10 cellular contexts compared by ENCODE assay signal in genomic region chr12:95169368-95169767, GRCh38. TPM values are rescaled to one million over a fixed set of nuclear protein-coding genes. Genes with fewer than 3 reads are reported as not detected.
DNase-seq lines count a peak whose midpoint lies in the region; ATAC-seq and TF ChIP-seq lines count a peak whose summit lies in the region.
"Had no signal": no experiment of that assay in that cellular context is flagged by ENCODE, and none has a peak within 500 bp of the region (broad histone marks: within the 10 kb centered on the region; RNA-seq: fewer than 3 reads in every experiment).

No MANE protein-coding gene starts in this region.

- peak; percentile 63 for DNase-seq in HK-2 (ENCODE audit: unreplicated experiment)
- DNase-seq in WTC11 (ENCODE audit: low spot score): no peak
- DNase-seq in iPS-NIHi7 (ENCODE audit: extremely low spot score): peak; percentile 22
- peak; percentile 62 for DNase-seq in stromal cell of bone marrow (ENCODE audit: low read depth)
- no peak for DNase-seq in CD8-positive, alpha-beta memory T cell
- no peak for DNase-seq in DMS153 treated with DMSO at 0.1 percent for 48 hours (lab: John Stamatoyannopoulos, UW; ENCODE audit: unreplicated experiment)
- DNase-seq: activated naive CD4-positive, alpha-beta T cell treated with anti-CD3 and anti-CD28 coated beads, Interleukin-2, amount 10 ng/mL, durations not matched to agents 7 days and 5 days; NCI-H2029 treated with DMSO at 0.1 percent for 48 hours had no signal

- ATAC-seq in WTC11 (no peak), GM21723 (IDR thresholded peaks at IDR 0.05; ENCODE audit: unreplicated experiment) (no peak)

- H3K27me3 Mint-ChIP-seq in WTC11 (ENCODE audit: low read depth): no peaks in the 10 kb centered on the region
- peaks cover 3 to 4% of the 10 kb centered on the region in 2 donors for H3K27me3 Mint-ChIP-seq in CD8-positive, alpha-beta memory T cell
- H3K27me3 Mint-ChIP-seq: activated naive CD4-positive, alpha-beta T cell treated with anti-CD3 and anti-CD28 coated beads, Interleukin-2, amount 10 ng/mL, durations not matched to agents 7 days and 5 days had no signal

- peaks cover 16% of the 10 kb centered on the region for H3K36me3 Mint-ChIP-seq in WTC11
- no peaks in the 10 kb centered on the region for H3K36me3 Mint-ChIP-seq in CD8-positive, alpha-beta memory T cell
- H3K36me3 Mint-ChIP-seq: activated naive CD4-positive, alpha-beta T cell treated with anti-CD3 and anti-CD28 coated beads, Interleukin-2, amount 10 ng/mL, durations not matched to agents 7 days and 5 days had no signal

- CTCF ChIA-PET in WTC11 (lab: Charles Lee): no interaction called here
- CTCF ChIA-PET in CD8-positive, alpha-beta memory T cell (lab: Charles Lee): no interaction called here

- POLR2A ChIA-PET in WTC11 (lab: Charles Lee): no interaction called here
- POLR2A ChIA-PET in CD8-positive, alpha-beta memory T cell (lab: Charles Lee): no interaction called here

- no peaks in the 10 kb centered on the region for H3K9me3 Mint-ChIP-seq in WTC11
- no peaks in the 10 kb centered on the region for H3K9me3 Mint-ChIP-seq in CD8-positive, alpha-beta memory T cell
- H3K9me3 Mint-ChIP-seq: activated naive CD4-positive, alpha-beta T cell treated with anti-CD3 and anti-CD28 coated beads, Interleukin-2, amount 10 ng/mL, durations not matched to agents 7 days and 5 days; T-helper 2 cell treated with Interferon-gamma antibody and Interleukin-4, amounts not matched to agents 5 μg/mL and 100 μg/mL, for 36 hours had no signal

- H3K4me1 ChIP-seq in CD8-positive, alpha-beta memory T cell (ENCODE audit: insufficient read depth, low read length): no peaks in the 10 kb centered on the region

- no peak overlapping the region for H3K4me3 Mint-ChIP-seq in WTC11
- H3K4me3 Mint-ChIP-seq in CD8-positive, alpha-beta memory T cell: no peak overlapping the region
- H3K4me3 Mint-ChIP-seq: activated naive CD4-positive, alpha-beta T cell treated with anti-CD3 and anti-CD28 coated beads, Interleukin-2, amount 10 ng/mL, durations not matched to agents 7 days and 5 days; T-helper 2 cell treated with Interferon-gamma antibody and Interleukin-4, amounts not matched to agents 5 μg/mL and 100 μg/mL, for 36 hours had no signal

- H3K27me3 ChIP-seq in CD8-positive, alpha-beta memory T cell (ENCODE audit: insufficient read depth, low read length, poor library complexity, severe bottlenecking): no peaks in the 10 kb centered on the region

- H3K4me3 ChIP-seq in CD8-positive, alpha-beta memory T cell (ENCODE audit: low read length): no peak overlapping the region

- peak overlapping the region; percentile 5; the same call in 1 of the 2 replicates for H3K27ac Mint-ChIP-seq in WTC11
- H3K27ac Mint-ChIP-seq in CD8-positive, alpha-beta memory T cell: peak overlapping the region in 1 of 8 donors; percentile 0
- H3K27ac Mint-ChIP-seq: activated naive CD4-positive, alpha-beta T cell treated with anti-CD3 and anti-CD28 coated beads, Interleukin-2, amount 10 ng/mL, durations not matched to agents 7 days and 5 days; T-helper 2 cell treated with Interferon-gamma antibody and Interleukin-4, amounts not matched to agents 5 μg/mL and 100 μg/mL, for 36 hours had no signal

- no peak overlapping the region for H3K27ac ChIP-seq in CD8-positive, alpha-beta memory T cell (ENCODE audit: low read depth, low read length)

- no peak for TF ChIP-seq CTCF in WTC11 (IDR thresholded peaks at IDR 0.05)

- peaks cover 4% of the 10 kb centered on the region for H3K4me1 Mint-ChIP-seq in WTC11
- no peaks in the 10 kb centered on the region for H3K4me1 Mint-ChIP-seq in CD8-positive, alpha-beta memory T cell
- H3K4me1 Mint-ChIP-seq: activated naive CD4-positive, alpha-beta T cell treated with anti-CD3 and anti-CD28 coated beads, Interleukin-2, amount 10 ng/mL, durations not matched to agents 7 days and 5 days had no signal

- no peaks in the 10 kb centered on the region for H3K9me3 ChIP-seq in CD8-positive, alpha-beta memory T cell (ENCODE audit: low read length)

- H3K36me3 ChIP-seq in CD8-positive, alpha-beta memory T cell (ENCODE audit: insufficient read depth, low read length): no peaks in the 10 kb centered on the region

TF ChIP-seq in WTC11, 78 proteins besides CTCF, POLR2A, EP300 and RAD21 (continues in another document):
- no peak for TF ChIP-seq MAX (CRISPR knock-in tag; IDR thresholded peaks at IDR 0.05)
- TF ChIP-seq ZNF121 (CRISPR knock-in tag; IDR thresholded peaks at IDR 0.05): no peak
- no peak for TF ChIP-seq JUN (CRISPR knock-in tag; IDR thresholded peaks at IDR 0.05)
- TF ChIP-seq ARID4B (CRISPR knock-in tag; IDR thresholded peaks at IDR 0.05; ENCODE audit: borderline replicate concordance): no peak
- no peak for TF ChIP-seq JAZF1 (CRISPR knock-in tag; IDR thresholded peaks at IDR 0.05)
- TF ChIP-seq ZNF423 (CRISPR knock-in tag; IDR thresholded peaks at IDR 0.05): no peak
- TF ChIP-seq ZSCAN18 (CRISPR knock-in tag; IDR thresholded peaks at IDR 0.05): no peak
- no peak for TF ChIP-seq RORB (CRISPR knock-in tag; IDR thresholded peaks at IDR 0.05)
- TF ChIP-seq ZNF425 (CRISPR knock-in tag; conservative IDR thresholded peaks at IDR 0.05): no peak
- TF ChIP-seq ESRRA (CRISPR knock-in tag; IDR thresholded peaks at IDR 0.05; ENCODE audit: borderline replicate concordance): no peak
- no peak for TF ChIP-seq ELF4 (CRISPR knock-in tag; IDR thresholded peaks at IDR 0.05; ENCODE audit: low read depth)

RNA-seq across cellular contexts. Expression of gene FGD6, which starts 47.9 kb away (rescaled TPM):
- total RNA-seq in WTC11 (2021): 24.2 to 28.2 TPM (median 24.4 TPM) in 3 replicates
- total RNA-seq in CD8-positive, alpha-beta memory T cell: under 1 TPM; 0.75 to 0.92 TPM
- polyA plus RNA-seq in CD8-positive, alpha-beta memory T cell: 0.36 TPM

RNA-seq across cellular contexts. Expression of gene VEZT, which starts 48.2 kb away (rescaled TPM):
- 51.5 to 54.5 TPM (median 53.9 TPM) in 3 replicates for total RNA-seq in WTC11 (2021)
- total RNA-seq in CD8-positive, alpha-beta memory T cell: 10 to 100 TPM; 46.8 to 53.6 TPM
- polyA plus RNA-seq in CD8-positive, alpha-beta memory T cell: 25.7 TPM

Comparison
In these comparisons a context has a peak if more than half of its experiments do, and no peak if none do; other contexts are left out.
1. DNase-seq: peak in HK-2 (single experiment), iPS-NIHi7 (single experiment) and stromal cell of bone marrow (single experiment); none in WTC11 (single experiment), CD8-positive, alpha-beta memory T cell (0 of 5) and DMS153 treated with DMSO at 0.1 percent for 48 hours (single experiment).
2. RNA of gene FGD6, which starts 47.9 kb away (total RNA-seq): 24.2 to 28.2 TPM in WTC11; 0.75 to 0.92 TPM in CD8-positive, alpha-beta memory T cell; every median in the first group is over 10 times any median in the second.